In the genomic region with DNA sequence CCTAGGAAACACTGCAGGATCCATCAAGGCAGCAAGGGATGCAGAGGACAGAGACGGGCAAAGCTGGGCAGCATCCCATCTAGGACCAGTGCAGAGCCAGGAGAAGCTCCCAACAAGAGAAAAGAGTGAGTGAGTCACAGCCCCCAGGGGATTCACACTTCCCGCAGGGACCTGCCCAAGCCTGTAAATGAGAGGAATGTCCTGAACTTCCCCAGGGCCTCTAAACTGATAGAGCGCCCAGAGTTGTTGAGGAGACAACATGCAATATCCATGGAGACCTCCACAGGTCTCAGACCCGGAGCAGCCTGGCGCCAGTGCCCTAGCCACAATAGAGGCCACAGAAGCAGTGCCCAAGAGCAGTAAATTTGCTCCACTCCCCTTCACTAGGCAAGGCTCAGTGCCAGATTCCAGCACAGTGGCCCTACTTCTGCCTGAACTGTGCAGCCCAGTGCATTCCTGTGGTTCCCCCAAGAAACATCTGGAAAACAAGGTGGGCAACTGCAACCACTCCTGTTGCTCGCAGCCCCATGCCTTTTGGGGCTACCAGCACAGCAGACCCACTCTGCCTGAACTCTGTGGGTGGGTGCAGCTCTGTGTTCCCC, we compare ENCODE assay signal across 25 cellular contexts.
A peak's percentile ranks its signal among the peaks of the same experiment; 100 is the strongest.
DNase-seq lines count a peak whose midpoint lies in the region; ATAC-seq and TF ChIP-seq lines count a peak whose summit lies in the region.
"Had no signal": no experiment of that assay in that cellular context is flagged by ENCODE, and none has a peak within 500 bp of the region (broad histone marks: within the 10 kb centered on the region; RNA-seq: fewer than 3 reads in every experiment).

No MANE protein-coding gene starts in this region.

- H3K36me3 ChIP-seq in Caco-2 (ENCODE audit: control insufficient read depth, insufficient read depth, low read length), result no peaks in the 10 kb centered on the region
- H3K36me3 ChIP-seq in NT2/D1 (ENCODE audit: insufficient read depth, insufficient read length, low read length), result no peaks in the 10 kb centered on the region
- H3K36me3 ChIP-seq in neuronal stem cell (replicated peaks in 1 of 2; ENCODE audit: control insufficient read depth in 2 of 2, insufficient read depth in 2 of 2, low read length in 2 of 2), result no peaks in the 10 kb centered on the region
- H3K36me3 ChIP-seq: cardiac muscle cell, neutrophil, uterus had no signal

- H3K18ac ChIP-seq in neuronal stem cell (ENCODE audit: low read length), result no peak overlapping the region

- no peak overlapping the region for H2BK12ac ChIP-seq in neuronal stem cell (ENCODE audit: low read length)

- intact Hi-C loops in Caco-2 (cut with micrococcal nuclease; ENCODE audit: unreplicated experiment), result no loop called here

- H4K91ac ChIP-seq in neuronal stem cell (ENCODE audit: low read depth, low read length, poor library complexity), result no peak overlapping the region

- H3K4me2 ChIP-seq in neuronal stem cell (ENCODE audit: insufficient read depth, low read length, poor library complexity, severe bottlenecking), result no peak overlapping the region
- H3K4me2 ChIP-seq: SK-N-SH had no signal

- H3K9me3 ChIP-seq in Caco-2, result no peaks in the 10 kb centered on the region
- H3K9me3 ChIP-seq in NT2/D1 (ENCODE audit: insufficient read depth, low read length), result no peaks in the 10 kb centered on the region; the same call in 1 of the 2 replicates
- no peaks in the 10 kb centered on the region for H3K9me3 ChIP-seq in neuronal stem cell (replicated peaks in 1 of 2; ENCODE audit: control insufficient read depth in 2 of 2, insufficient read depth in 1 of 2, low read depth in 1 of 2, low read length in 2 of 2)
- H3K9me3 ChIP-seq: neutrophil, uterus had no signal

- H2BK5ac ChIP-seq in neuronal stem cell (ENCODE audit: low read length), result no peak overlapping the region

- DNase-seq in Caco-2, result peak; percentile 3 to 52
- peak; percentile 52 for DNase-seq in NT2/D1 (ENCODE audit: low read depth, low spot score)
- DNase-seq in epithelial cell of proximal tubule (ENCODE audit: low read depth), result peak; percentile 20
- no peak for DNase-seq in neuronal stem cell (ENCODE audit: low spot score)
- no peak for DNase-seq in stimulated activated CD4-positive, alpha-beta T cell treated with anti-CD3 and anti-CD28 coated beads, Interleukin-1b, Interleukin-23, amount 100 ng/mL, for 48 hours
- DNase-seq in GM19238 (ENCODE audit: insufficient read length, low spot score), result no peak
- DNase-seq in NCI-H187 (lab: John Stamatoyannopoulos, UW), result no peak
- DNase-seq: activated CD4-positive, CD25-positive, alpha-beta regulatory T cell; activated naive CD4-positive, alpha-beta T cell treated with Interleukin-2 at 50 U/mL for 16 hours; activated T-cell treated with anti-CD3 and anti-CD28 coated beads, Interleukin-2, amount 50 U/mL, for 24 hours; amniotic stem cell; dermis blood vessel endothelial cell; DMS153; GDM1; NCI-H2227 treated with DMSO at 0.1 percent for 48 hours; SK-N-SH; stimulated activated CD4-positive, alpha-beta T cell treated with anti-CD3 and anti-CD28 coated beads, Interleukin-4, amount 100 ng/mL, for 24 hours; uterus had no signal

- H4K8ac ChIP-seq in neuronal stem cell (ENCODE audit: low read depth, low read length), result no peak overlapping the region

- no peak overlapping the region for H2AFZ ChIP-seq in neuronal stem cell (ENCODE audit: low read length)

- H3K27me3 ChIP-seq in Caco-2 (replicated peaks; ENCODE audit: control insufficient read depth, insufficient read depth, low read length) (no peaks in the 10 kb centered on the region), NT2/D1 (ENCODE audit: insufficient read depth, insufficient read length) (no peaks in the 10 kb centered on the region), neuronal stem cell (ENCODE audit: control insufficient read depth in 3 of 3, insufficient read depth in 3 of 3, low read depth in 1 of 3, low read length in 3 of 3) (no peaks in the 10 kb centered on the region)
- H3K27me3 ChIP-seq: cardiac muscle cell, neutrophil, uterus had no signal

- H3K9me3 Mint-ChIP-seq in Caco-2 (ENCODE audit: unreplicated experiment), result no peaks in the 10 kb centered on the region

- H2AK5ac ChIP-seq in neuronal stem cell (ENCODE audit: low read depth, low read length), result peak overlapping the region; percentile 6

- H3K79me1 ChIP-seq in neuronal stem cell (ENCODE audit: low read depth, low read length), result no peaks in the 10 kb centered on the region

- H3K23ac ChIP-seq in neuronal stem cell (ENCODE audit: low read depth, low read length, poor library complexity), result no peak overlapping the region

- no peak overlapping the region for H3K27ac Mint-ChIP-seq in Caco-2 (ENCODE audit: unreplicated experiment)
- H3K27ac Mint-ChIP-seq: activated T-cell treated with anti-CD3 and anti-CD28 coated beads, Interleukin-2, amount 50 U/mL, for 24 hours; CD14-positive monocyte; IgD-negative memory B cell had no signal

- no peaks in the 10 kb centered on the region for H3K4me1 Mint-ChIP-seq in Caco-2 (ENCODE audit: low read depth, unreplicated experiment)
- H3K4me1 Mint-ChIP-seq: CD14-positive monocyte, IgD-negative memory B cell had no signal

- H2BK15ac ChIP-seq in neuronal stem cell (ENCODE audit: low read length), result no peak overlapping the region

- no peaks in the 10 kb centered on the region for H3K27me3 Mint-ChIP-seq in Caco-2 (ENCODE audit: insufficient read depth, unreplicated experiment)
- H3K27me3 Mint-ChIP-seq: activated T-cell treated with anti-CD3 and anti-CD28 coated beads, Interleukin-2, amount 50 U/mL, for 24 hours; IgD-negative memory B cell had no signal

- H2BK120ac ChIP-seq in neuronal stem cell (ENCODE audit: low read depth, low read length), result no peak overlapping the region

- CTCF ChIA-PET in Caco-2 (lab: Charles Lee), result no interaction called here

- H3K4me3 ChIP-seq in Caco-2 (ENCODE audit: low read depth, low read length), result no peak overlapping the region
- no peak overlapping the region for H3K4me3 ChIP-seq in NT2/D1 (ENCODE audit: insufficient read length, low read depth)
- H3K4me3 ChIP-seq in epithelial cell of proximal tubule (ENCODE audit: low read depth, low read length), result no peak overlapping the region
- no peak overlapping the region for H3K4me3 ChIP-seq in neuronal stem cell (ENCODE audit: low read length in 2 of 2)
- H3K4me3 ChIP-seq: cardiac muscle cell, uterus had no signal

- POLR2A ChIA-PET in Caco-2 (lab: Charles Lee), result no interaction called here

- H3K4me1 ChIP-seq in Caco-2 (no peaks in the 10 kb centered on the region), NT2/D1 (ENCODE audit: insufficient read depth, insufficient read length) (no peaks in the 10 kb centered on the region), neuronal stem cell (ENCODE audit: control insufficient read depth in 2 of 2, insufficient read depth in 1 of 2, low read depth in 1 of 2, low read length in 2 of 2) (no peaks in the 10 kb centered on the region)
- H3K4me1 ChIP-seq: uterus had no signal

- H3K4ac ChIP-seq in neuronal stem cell (ENCODE audit: low read length), result no peak overlapping the region

- H3K36me3 Mint-ChIP-seq in Caco-2 (ENCODE audit: insufficient read depth, unreplicated experiment), result no peaks in the 10 kb centered on the region
- H3K36me3 Mint-ChIP-seq: CD14-positive monocyte, IgD-negative memory B cell had no signal

- TF ChIP-seq CTCF in Caco-2 (IDR thresholded peaks at IDR 0.05; ENCODE audit: insufficient read depth in 1 of 2, low read depth in 1 of 2, low read length in 1 of 2, severe bottlenecking in 1 of 2, unreplicated experiment in 1 of 2) (no peak), epithelial cell of proximal tubule (conservative IDR thresholded peaks at IDR 0.05; ENCODE audit: low read depth, low read length) (no peak)

- H3K27ac ChIP-seq in neuronal stem cell (replicated peaks; ENCODE audit: low read length), result no peak overlapping the region
- H3K27ac ChIP-seq: cardiac muscle cell, epithelial cell of prostate, neutrophil, uterus had no signal

- no TSS peak for BruUV-seq in Caco-2 (replicated peaks; lab: Mats Ljungman, UMichigan)

- ATAC-seq in HG03354 (IDR thresholded peaks at IDR 0.05; ENCODE audit: poor library complexity, severe bottlenecking, unreplicated experiment), result no peak
- ATAC-seq: Panc1 had no signal

- H3K9ac ChIP-seq in NT2/D1 (ENCODE audit: insufficient read length, low read depth) (no peak overlapping the region), neuronal stem cell (ENCODE audit: low read depth, low read length, poor library complexity) (no peak overlapping the region)
- H3K9ac ChIP-seq: SK-N-SH had no signal

- no CpG with 5 or more reads among the region's 6 CpGs for WGBS in neuronal stem cell (ENCODE audit: extremely low coverage in 2 of 2, insufficient read length in 2 of 2, insufficient replicate concordance in 1 of 2), 2 donors

- peak overlapping the region; percentile 94 for H3K14ac ChIP-seq in neuronal stem cell (ENCODE audit: low read length)

- H3K4me3 Mint-ChIP-seq in Caco-2 (ENCODE audit: unreplicated experiment), result no peak overlapping the region
- H3K4me3 Mint-ChIP-seq: activated T-cell treated with anti-CD3 and anti-CD28 coated beads, Interleukin-2, amount 50 U/mL, for 24 hours; CD14-positive monocyte; IgD-negative memory B cell had no signal

Comparison
In these comparisons a context has a peak if more than half of its experiments do, and no peak if none do; other contexts are left out.
1. DNase-seq: peak in Caco-2 (2 of 2), NT2/D1 (single experiment) and epithelial cell of proximal tubule (single experiment); none in neuronal stem cell (single experiment), stimulated activated CD4-positive, alpha-beta T cell treated with anti-CD3 and anti-CD28 coated beads, Interleukin-1b, Interleukin-23, amount 100 ng/mL, for 48 hours (single experiment), GM19238 (single experiment) and NCI-H187 (0 of 2).